ENCODE assay signal across 8 cellular contexts in the genomic region with DNA sequence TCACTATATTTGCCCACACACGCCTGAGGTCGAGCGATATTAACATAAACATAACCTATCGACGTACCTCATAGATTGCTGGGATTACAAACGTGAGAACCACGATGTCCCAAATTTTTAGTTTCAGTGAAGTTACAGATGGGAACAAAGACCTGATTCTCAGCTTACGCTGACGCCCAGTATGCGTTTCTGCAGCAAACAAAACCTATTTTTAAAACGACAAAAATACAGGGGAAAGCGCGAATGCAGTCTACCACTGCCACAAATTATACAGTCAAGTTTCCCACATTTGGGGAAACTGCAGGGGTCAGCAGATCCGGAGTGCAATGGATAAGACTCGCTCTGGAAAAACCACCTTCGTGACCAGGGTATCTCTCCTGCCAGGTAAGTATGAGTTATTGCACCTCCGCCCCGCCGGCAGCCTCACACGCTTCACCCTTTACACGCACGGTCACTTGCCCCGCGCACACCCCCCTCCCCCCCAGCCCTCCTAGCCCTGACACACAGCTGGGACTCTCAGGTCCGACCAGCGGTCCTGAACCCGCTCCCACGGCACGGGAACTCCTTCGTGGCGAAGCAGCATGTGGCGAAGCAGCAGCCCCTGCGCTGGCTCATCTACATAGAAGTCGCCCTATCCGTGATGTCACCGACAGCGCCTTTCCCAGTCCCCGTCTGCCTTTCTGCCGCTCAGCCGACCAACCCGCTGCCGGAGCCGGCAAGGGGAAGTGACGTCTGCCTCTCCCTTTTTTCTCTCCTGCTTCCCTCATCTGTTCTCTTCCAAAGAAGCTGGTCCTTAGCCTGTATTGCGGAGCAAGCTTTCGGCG. TPM values are rescaled to one million over a fixed set of nuclear protein-coding genes. Genes with fewer than 3 reads are reported as not detected.
DNase-seq lines count a peak whose midpoint lies in the region; ATAC-seq and TF ChIP-seq lines count a peak whose summit lies in the region.
"Not testable (repeated sequence)": the region's sequence is repeated elsewhere in the genome, so short reads cannot be mapped to it uniquely, and the experiment has no call there.

No MANE protein-coding gene starts in this region.

- not testable (repeated sequence) for H3K36me3 Mint-ChIP-seq in chondrocyte (ENCODE audit: low read depth)

- H3K27me3 Mint-ChIP-seq in chondrocyte (ENCODE audit: low read depth), result not testable (repeated sequence)

- TF ChIP-seq CTCF in AG09309 (IDR thresholded peaks at IDR 0.05; ENCODE audit: control insufficient read depth, insufficient read depth, low read depth, low read length, missing control alignments); chondrocyte (IDR thresholded peaks at IDR 0.05): not testable (repeated sequence)

- not testable (repeated sequence) for H3K9me3 Mint-ChIP-seq in chondrocyte (ENCODE audit: low read depth)

- ATAC-seq in GM19023 (IDR thresholded peaks at IDR 0.05; ENCODE audit: unreplicated experiment) (peak; percentile 84), HG03432 (IDR thresholded peaks at IDR 0.05; ENCODE audit: unreplicated experiment) (peak; percentile 81)

- H3K4me3 ChIP-seq in AG09309 (ENCODE audit: control insufficient read depth, low read depth, low read length), result peak overlapping the region; percentile 43

- peaks cover 32% of the 10 kb centered on the region for H3K4me1 Mint-ChIP-seq in chondrocyte (ENCODE audit: low read depth)

- peak overlapping the region; percentile 76 for H3K4me3 Mint-ChIP-seq in chondrocyte (ENCODE audit: unreplicated experiment)

- H3K27ac Mint-ChIP-seq in chondrocyte (ENCODE audit: unreplicated experiment), result peak overlapping the region; percentile 99

- DNase-seq in AG09309 (ENCODE audit: low read depth) (peak; percentile 75), NCI-H510A treated with DMSO at 0.1 percent for 48 hours (lab: John Stamatoyannopoulos, UW) (peak; percentile 84), chondrocyte (ENCODE audit: low spot score) (peak; percentile 96), kidney glomerular epithelial cell (lab: John Stamatoyannopoulos, UW) (peak; percentile 97)
- peak; percentile 87 for DNase-seq in activated CD4-positive, alpha-beta T cell treated with anti-CD3 and anti-CD28 coated beads for 48 hours
- DNase-seq in stimulated activated CD4-positive, alpha-beta T cell treated with anti-CD3 and anti-CD28 coated beads, Interleukin-12 subunit alpha, Interleukin-12 subunit beta, amount 100 ng/mL, for 48 hours (ENCODE audit: low read depth in 2 of 3, low spot score in 1 of 3), result peak; percentile 73 to 85 (median 83)

RNA-seq across cellular contexts. Expression of gene HJV, which starts 30.5 kb away (rescaled TPM):
- total RNA-seq in chondrocyte, result not detected in 3 replicates

RNA-seq across cellular contexts. Expression of gene TXNIP, which starts 55.7 kb away (rescaled TPM):
- total RNA-seq in chondrocyte, result 3.8 to 55.5 TPM (median 4.0 TPM) in 3 replicates

Comparison
In these comparisons a context has a peak if more than half of its experiments do, and no peak if none do; other contexts are left out.
1. Peak in every context shown above with its lines: DNase-seq, ATAC-seq and H3K4me3 ChIP-seq.